Comparison of ENCODE assay signal across 15 cellular contexts in the genomic region with DNA sequence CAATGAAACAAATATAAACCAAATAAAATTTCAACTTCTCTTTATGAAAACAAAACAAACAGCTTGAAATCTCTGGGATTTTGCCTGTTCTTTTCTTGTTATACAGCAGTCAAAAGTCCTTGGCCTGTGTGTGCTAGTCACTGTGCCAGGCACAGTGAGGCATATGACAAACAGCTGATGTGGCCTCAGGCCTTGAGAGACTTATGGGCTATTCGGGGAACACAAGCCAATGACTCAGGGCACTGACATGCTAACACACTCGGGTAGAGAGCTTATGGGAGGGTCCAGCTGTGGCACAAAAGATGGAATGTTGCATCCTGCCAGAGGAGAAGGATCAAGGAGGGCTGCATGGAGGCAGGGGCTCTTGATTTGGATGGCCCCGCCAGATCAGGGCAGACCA.
DNase-seq lines count a peak whose midpoint lies in the region; ATAC-seq lines count a peak whose summit lies in the region.
"Had no signal": no experiment of that assay in that cellular context is flagged by ENCODE, and none has a peak within 500 bp of the region (broad histone marks: within the 10 kb centered on the region; RNA-seq: fewer than 3 reads in every experiment).

No MANE protein-coding gene starts in this region.

- DNase-seq in GM03348 (ENCODE audit: low spot score), result peak; percentile 15
- peak; percentile 43 for DNase-seq in SW480 (ENCODE audit: low spot score)
- DNase-seq in hypothalamus (lab: John Stamatoyannopoulos, UW), result peak in 35 of 51 donors; percentile 1 to 76 (median 43)
- DNase-seq in substantia nigra (lab: John Stamatoyannopoulos, UW), result peak in 38 of 49 donors; percentile 10 to 81 (median 47)
- DNase-seq in NCI-H345 (lab: John Stamatoyannopoulos, UW), result no peak
- DNase-seq in left colon, result no peak
- no peak for DNase-seq in activated T-cell treated with anti-CD3 and anti-CD28 coated beads, Interleukin-2, amount 50 U/mL, for 1 hour
- DNase-seq: activated CD8-positive, alpha-beta memory T cell treated with anti-CD3 and anti-CD28 coated beads for 24 hours; activated gamma-delta T cell; brain microvascular endothelial cell; CD4-positive, CD25-positive, alpha-beta regulatory T cell; pancreas; WERI-Rb-1 had no signal

- intact Hi-C loops in left colon (cut with DNase I, micrococcal nuclease), result no loop called here

- no peak for ATAC-seq in left colon
- ATAC-seq: foreskin keratinocyte, pancreas had no signal

- peak overlapping the region; percentile 97 for H3K27ac ChIP-seq in substantia nigra (ENCODE audit: low read depth, low read length, poor library complexity, severe bottlenecking)
- H3K27ac ChIP-seq: brain microvascular endothelial cell, foreskin keratinocyte, pancreas, SK-N-MC, WERI-Rb-1 had no signal

Comparison
In these comparisons a context has a peak if more than half of its experiments do, and no peak if none do; other contexts are left out.
1. DNase-seq: peak in GM03348 (single experiment), SW480 (single experiment), hypothalamus (35 of 51) and substantia nigra (38 of 49); none in NCI-H345 (single experiment), left colon (0 of 2) and activated T-cell treated with anti-CD3 and anti-CD28 coated beads, Interleukin-2, amount 50 U/mL, for 1 hour (single experiment).